In genomic region chr3:125069968-125070745, GRCh38 we compare ENCODE assay signal across 1 cellular context.
TF ChIP-seq lines count a peak whose summit lies in the region.

No MANE protein-coding gene starts in this region.

TF ChIP-seq in neural cell, 6 proteins besides CTCF, POLR2A, EP300 and RAD21:
- TF ChIP-seq MXI1 (conservative IDR thresholded peaks at IDR 0.05; ENCODE audit: poor library complexity, severe bottlenecking) (no peak), TAF1 (IDR thresholded peaks at IDR 0.05; ENCODE audit: low read depth) (no peak), EZH2 (IDR thresholded peaks at IDR 0.05; ENCODE audit: borderline replicate concordance, insufficient read depth, low read length, poor library complexity, severe bottlenecking) (no peak), POLR2AphosphoS5 (IDR thresholded peaks at IDR 0.05) (peak; percentile 74)
